9 cellular contexts compared by ENCODE assay signal in genomic region chr19:35029275-35029736, GRCh38. TPM values are rescaled to one million over a fixed set of nuclear protein-coding genes. Genes with fewer than 3 reads are reported as not detected.
DNase-seq lines count a peak whose midpoint lies in the region; ATAC-seq, FAIRE-seq and TF ChIP-seq lines count a peak whose summit lies in the region.
"Not testable (repeated sequence)": the region's sequence is repeated elsewhere in the genome, so short reads cannot be mapped to it uniquely, and the experiment has no call there.
"Had no signal": no experiment of that assay in that cellular context is flagged by ENCODE, and none has a peak within 500 bp of the region (broad histone marks: within the 10 kb centered on the region; RNA-seq: fewer than 3 reads in every experiment).

No MANE protein-coding gene starts in this region.

- H3K4me3 Mint-ChIP-seq in Calu3 (ENCODE audit: low read depth, unreplicated experiment) (peak overlapping the region; percentile 9), T-cell (peak overlapping the region in 2 of 3 donors; percentile 45 to 61), astrocyte (ENCODE audit: unreplicated experiment) (peak overlapping the region; percentile 67)
- H3K4me3 Mint-ChIP-seq in activated T-cell treated with anti-CD3 and anti-CD28 coated beads, Interleukin-2, amount 50 U/mL, for 72 hours = peak overlapping the region; percentile 56 to 69
- peak overlapping the region; percentile 62 for H3K4me3 Mint-ChIP-seq in natural killer cell treated with Interleukin-12 subunit alpha and Interleukin-12 subunit beta and Interleukin-15 and Interleukin-18, amount 100 ng/mL, for 72 hours
- H3K4me3 Mint-ChIP-seq in stimulated activated effector memory CD8-positive, alpha-beta T cell treated with anti-CD3 and anti-CD28 coated beads, Interleukin-12 subunit alpha, Interleukin-12 subunit beta, amount 100 ng/mL, for 72 hours = peak overlapping the region; percentile 54

- H3K9me3 Mint-ChIP-seq in Calu3 (ENCODE audit: low read depth, unreplicated experiment); T-cell; activated T-cell treated with anti-CD3 and anti-CD28 coated beads, Interleukin-2, amount 50 U/mL, for 72 hours; astrocyte (ENCODE audit: unreplicated experiment); natural killer cell treated with Interleukin-12 subunit alpha and Interleukin-12 subunit beta and Interleukin-15 and Interleukin-18, amount 100 ng/mL, for 72 hours; stimulated activated effector memory CD8-positive, alpha-beta T cell treated with anti-CD3 and anti-CD28 coated beads, Interleukin-12 subunit alpha, Interleukin-12 subunit beta, amount 100 ng/mL, for 72 hours: not testable (repeated sequence)

- FAIRE-seq in astrocyte (lab: Jason Lieb, UNC) = not testable (repeated sequence)

- not testable (repeated sequence) for H3K27me3 ChIP-seq in astrocyte (ENCODE audit: insufficient read depth, low read length); right atrium auricular region

- TF ChIP-seq CTCF in Calu3 (IDR thresholded peaks at IDR 0.05; ENCODE audit: unreplicated experiment); astrocyte (IDR thresholded peaks at IDR 0.05; ENCODE audit: insufficient read depth, low read depth, low read length); right atrium auricular region (IDR thresholded peaks at IDR 0.05): not testable (repeated sequence)

- DNase-seq in Calu3; T-cell; activated T-cell treated with anti-CD3 and anti-CD28 coated beads, Interleukin-2, amount 50 U/mL, for 72 hours; astrocyte (ENCODE audit: low read depth); right atrium auricular region (ENCODE audit: low spot score); natural killer cell treated with Interleukin-12 subunit alpha and Interleukin-12 subunit beta and Interleukin-15 and Interleukin-18, amount 100 ng/mL, for 72 hours (ENCODE audit: low spot score); stimulated activated effector memory CD8-positive, alpha-beta T cell treated with anti-CD3 and anti-CD28 coated beads, Interleukin-12 subunit alpha, Interleukin-12 subunit beta, amount 100 ng/mL, for 72 hours (ENCODE audit: low spot score in 2 of 2): not testable (repeated sequence)

- not testable (repeated sequence) for ATAC-seq in T-cell (replicated peaks in 1 of 4); activated T-cell treated with anti-CD3 and anti-CD28 coated beads, Interleukin-2, amount 50 U/mL, for 72 hours (replicated peaks in 1 of 2); natural killer cell treated with Interleukin-12 subunit alpha and Interleukin-12 subunit beta and Interleukin-15 and Interleukin-18, amount 100 ng/mL, for 72 hours; stimulated activated effector memory CD8-positive, alpha-beta T cell treated with anti-CD3 and anti-CD28 coated beads, Interleukin-12 subunit alpha, Interleukin-12 subunit beta, amount 100 ng/mL, for 72 hours

- H2AFZ ChIP-seq in astrocyte (ENCODE audit: low read depth, low read length) = not testable (repeated sequence)

- not testable (repeated sequence) for H3K4me3 ChIP-seq in astrocyte (ENCODE audit: insufficient read depth, low read depth, low read length); right atrium auricular region

- not testable (repeated sequence) for H3K79me2 ChIP-seq in astrocyte (ENCODE audit: insufficient read depth, low read length)

- H3K4me1 Mint-ChIP-seq in Calu3 (ENCODE audit: low read depth, unreplicated experiment) (peaks cover 10% of the 10 kb centered on the region), T-cell (peaks cover 9 to 12% (median 11%) of the 10 kb centered on the region in 3 donors)
- H3K4me1 Mint-ChIP-seq in activated T-cell treated with anti-CD3 and anti-CD28 coated beads, Interleukin-2, amount 50 U/mL, for 72 hours (ENCODE audit: low read depth) = peaks cover 17% of the 10 kb centered on the region
- not testable (repeated sequence) for H3K4me1 Mint-ChIP-seq in astrocyte (ENCODE audit: low read depth, unreplicated experiment); natural killer cell treated with Interleukin-12 subunit alpha and Interleukin-12 subunit beta and Interleukin-15 and Interleukin-18, amount 100 ng/mL, for 72 hours (ENCODE audit: low read depth in 2 of 2)
- peaks cover 16% of the 10 kb centered on the region for H3K4me1 Mint-ChIP-seq in stimulated activated effector memory CD8-positive, alpha-beta T cell treated with anti-CD3 and anti-CD28 coated beads, Interleukin-12 subunit alpha, Interleukin-12 subunit beta, amount 100 ng/mL, for 72 hours

- not testable (repeated sequence) for H3K27ac ChIP-seq in astrocyte (ENCODE audit: low read depth, low read length)
- peak overlapping the region; percentile 72 to 93 for H3K27ac ChIP-seq in right atrium auricular region

- not testable (repeated sequence) for H3K9me3 ChIP-seq in astrocyte (ENCODE audit: insufficient read depth, low read depth, low read length); right atrium auricular region

- H3K27me3 Mint-ChIP-seq in Calu3 (ENCODE audit: unreplicated experiment) (peaks cover 42% of the 10 kb centered on the region), T-cell (peaks cover 13 to 17% of the 10 kb centered on the region in 2 donors), astrocyte (ENCODE audit: low read depth, unreplicated experiment) (peaks cover 24% of the 10 kb centered on the region)
- peaks cover 24% of the 10 kb centered on the region for H3K27me3 Mint-ChIP-seq in activated T-cell treated with anti-CD3 and anti-CD28 coated beads, Interleukin-2, amount 50 U/mL, for 72 hours (ENCODE audit: low read depth)
- peaks cover 11 to 15% of the 10 kb centered on the region in 2 donors for H3K27me3 Mint-ChIP-seq in natural killer cell treated with Interleukin-12 subunit alpha and Interleukin-12 subunit beta and Interleukin-15 and Interleukin-18, amount 100 ng/mL, for 72 hours

- POLR2A ChIA-PET in T-cell (lab: Charles Lee) = not testable (repeated sequence)

- peaks cover 38% of the 10 kb centered on the region for H4K20me1 ChIP-seq in astrocyte (ENCODE audit: insufficient read depth, low read length)

- not testable (repeated sequence) for H3K36me3 ChIP-seq in astrocyte (ENCODE audit: insufficient read depth, low read length)
- H3K36me3 ChIP-seq in right atrium auricular region = peaks cover 35% of the 10 kb centered on the region

- H3K4me2 ChIP-seq in astrocyte (ENCODE audit: low read length) = peak overlapping the region; percentile 95

- H3K36me3 Mint-ChIP-seq in Calu3 (ENCODE audit: insufficient read depth, unreplicated experiment) = peaks cover 38% of the 10 kb centered on the region
- H3K36me3 Mint-ChIP-seq in T-cell; activated T-cell treated with anti-CD3 and anti-CD28 coated beads, Interleukin-2, amount 50 U/mL, for 72 hours (ENCODE audit: insufficient read depth in 2 of 2); natural killer cell treated with Interleukin-12 subunit alpha and Interleukin-12 subunit beta and Interleukin-15 and Interleukin-18, amount 100 ng/mL, for 72 hours: not testable (repeated sequence)
- peaks cover 19% of the 10 kb centered on the region for H3K36me3 Mint-ChIP-seq in astrocyte (ENCODE audit: low read depth, unreplicated experiment)
- H3K36me3 Mint-ChIP-seq in stimulated activated effector memory CD8-positive, alpha-beta T cell treated with anti-CD3 and anti-CD28 coated beads, Interleukin-12 subunit alpha, Interleukin-12 subunit beta, amount 100 ng/mL, for 72 hours = peaks cover 44% of the 10 kb centered on the region

- CTCF ChIA-PET in Calu3 (lab: Charles Lee) = interaction anchor here (0.6 kb wide), 1 partner anchor 28 kb away, joined by 3 read pairs; no protein-coding TSS in a partner anchor
- CTCF ChIA-PET in T-cell (lab: Charles Lee) = interaction anchor here in 1 of 2 donors (0.7 kb wide), 1 partner anchor 24 kb away, joined by 3 read pairs; no protein-coding TSS in a partner anchor

- not testable (repeated sequence) for H3K9ac ChIP-seq in astrocyte (ENCODE audit: low read length)

- intact Hi-C loops in Calu3 (cut with micrococcal nuclease; ENCODE audit: unreplicated experiment) = not testable (repeated sequence)

- H3K27ac Mint-ChIP-seq in Calu3 (ENCODE audit: unreplicated experiment); T-cell; astrocyte (ENCODE audit: unreplicated experiment); natural killer cell treated with Interleukin-12 subunit alpha and Interleukin-12 subunit beta and Interleukin-15 and Interleukin-18, amount 100 ng/mL, for 72 hours; stimulated activated effector memory CD8-positive, alpha-beta T cell treated with anti-CD3 and anti-CD28 coated beads, Interleukin-12 subunit alpha, Interleukin-12 subunit beta, amount 100 ng/mL, for 72 hours: not testable (repeated sequence)
- peak overlapping the region; percentile 20 for H3K27ac Mint-ChIP-seq in activated T-cell treated with anti-CD3 and anti-CD28 coated beads, Interleukin-2, amount 50 U/mL, for 72 hours

- H3K4me1 ChIP-seq in astrocyte (ENCODE audit: insufficient read depth, low read length) (peaks cover 10% of the 10 kb centered on the region), right atrium auricular region (peaks cover 0 to 20% of the 10 kb centered on the region in 2 donors)

- not testable (repeated sequence) for BruUV-seq in Calu3 (replicated peaks; lab: Mats Ljungman, UMichigan)

RNA-seq across cellular contexts. Expression of gene SCN1B, which starts 1.0 kb away (rescaled TPM):
- total RNA-seq in Calu3 (2022) (1.4 and 2.1 TPM in 2 replicates), T-cell (1 to 10 TPM; 1.1 to 4.3 (median 3.7) TPM), astrocyte (2.1 and 3.0 TPM in 2 replicates), right atrium auricular region (100 to 1,000 TPM in 1 of 2 donors, 10 to 100 TPM in 1; 57.3 to 119 TPM)
- total RNA-seq in activated T-cell treated with anti-CD3 and anti-CD28 coated beads, Interleukin-2, amount 50 U/mL, for 72 hours = 1 to 10 TPM; 2.7 to 4.7 TPM
- total RNA-seq in natural killer cell treated with Interleukin-12 subunit alpha and Interleukin-12 subunit beta and Interleukin-15 and Interleukin-18, amount 100 ng/mL, for 72 hours = under 1 TPM; 0.52 to 0.95 TPM

RNA-seq across cellular contexts. Expression of gene HPN, which starts 12.2 kb away (rescaled TPM):
- total RNA-seq in Calu3 (2022) (1.4 and 2.2 TPM in 2 replicates), T-cell (under 1 TPM in 3 of 5 donors, not detected in 2; 0.41 to 0.51 (median 0.46) TPM), astrocyte (0.31 and 0.73 TPM in 2 replicates), right atrium auricular region (1 to 10 TPM; 2.5 to 7.2 TPM)
- under 1 TPM; 0.19 to 0.30 TPM for total RNA-seq in activated T-cell treated with anti-CD3 and anti-CD28 coated beads, Interleukin-2, amount 50 U/mL, for 72 hours
- total RNA-seq in natural killer cell treated with Interleukin-12 subunit alpha and Interleukin-12 subunit beta and Interleukin-15 and Interleukin-18, amount 100 ng/mL, for 72 hours = under 1 TPM in 1 of 2 donors, not detected in 1; 0.31 TPM
- total RNA-seq: activated CD4-positive, alpha-beta memory T cell treated with anti-CD3 and anti-CD28 coated beads, Interleukin-2, amount 10 ng/mL, durations not matched to agents 7 days and 5 days; T-helper 1 cell treated with Interleukin-12 subunit alpha and Interleukin-12 subunit beta and Interleukin-4 antibody, amounts not matched to agents 30 ng/mL and 1 ng/mL, for 36 hours had no signal

RNA-seq across cellular contexts. Expression of gene GRAMD1A, which starts 29.2 kb away (rescaled TPM):
- total RNA-seq in Calu3 (2022) (114 and 126 TPM in 2 replicates), T-cell (100 to 1,000 TPM; 189 to 318 (median 227) TPM), astrocyte (64.6 and 67.4 TPM in 2 replicates), right atrium auricular region (10 to 100 TPM; 29.6 to 37.7 TPM)
- total RNA-seq in activated T-cell treated with anti-CD3 and anti-CD28 coated beads, Interleukin-2, amount 50 U/mL, for 72 hours = 100 to 1,000 TPM; 233 to 236 TPM
- total RNA-seq in natural killer cell treated with Interleukin-12 subunit alpha and Interleukin-12 subunit beta and Interleukin-15 and Interleukin-18, amount 100 ng/mL, for 72 hours = 100 to 1,000 TPM in 1 of 2 donors, 10 to 100 TPM in 1; 57.8 to 106 TPM

Comparison
In these comparisons a context has a peak if more than half of its experiments do, and no peak if none do; other contexts are left out.
1. H3K4me3 Mint-ChIP-seq: peak in every context shown above with its lines; median percentile 67 in astrocyte; 62 in activated T-cell treated with anti-CD3 and anti-CD28 coated beads, Interleukin-2, amount 50 U/mL, for 72 hours; 62 in natural killer cell treated with Interleukin-12 subunit alpha and Interleukin-12 subunit beta and Interleukin-15 and Interleukin-18, amount 100 ng/mL, for 72 hours; 54 in stimulated activated effector memory CD8-positive, alpha-beta T cell treated with anti-CD3 and anti-CD28 coated beads, Interleukin-12 subunit alpha, Interleukin-12 subunit beta, amount 100 ng/mL, for 72 hours; 53 in T-cell; 9 in Calu3.
2. RNA of gene SCN1B, which starts 1.0 kb away (total RNA-seq): 57.3 to 119 TPM in right atrium auricular region; 2.7 to 4.7 TPM in activated T-cell treated with anti-CD3 and anti-CD28 coated beads, Interleukin-2, amount 50 U/mL, for 72 hours, 1.1 to 4.3 TPM in T-cell, 2.1 to 3.0 TPM in astrocyte, 1.4 to 2.1 TPM in Calu3 and 0.52 to 0.95 TPM in natural killer cell treated with Interleukin-12 subunit alpha and Interleukin-12 subunit beta and Interleukin-15 and Interleukin-18, amount 100 ng/mL, for 72 hours; every median in the first group is over 10 times any median in the second.